In genomic region chr7:36852017-36852416, GRCh38 we compare ENCODE assay signal across 1 cellular context.
TF ChIP-seq lines count a peak whose summit lies in the region.

No MANE protein-coding gene starts in this region.

TF ChIP-seq in SK-N-SH, 30 proteins besides CTCF, POLR2A, EP300 and RAD21 (continued from another document):
- TF ChIP-seq ZBTB33 (IDR thresholded peaks at IDR 0.05; ENCODE audit: borderline replicate concordance, low read depth) (no peak), REST (IDR thresholded peaks at IDR 0.05; ENCODE audit: low read depth, low read length) (no peak)
